ENCODE assay signal across 13 cellular contexts in the genomic region with DNA sequence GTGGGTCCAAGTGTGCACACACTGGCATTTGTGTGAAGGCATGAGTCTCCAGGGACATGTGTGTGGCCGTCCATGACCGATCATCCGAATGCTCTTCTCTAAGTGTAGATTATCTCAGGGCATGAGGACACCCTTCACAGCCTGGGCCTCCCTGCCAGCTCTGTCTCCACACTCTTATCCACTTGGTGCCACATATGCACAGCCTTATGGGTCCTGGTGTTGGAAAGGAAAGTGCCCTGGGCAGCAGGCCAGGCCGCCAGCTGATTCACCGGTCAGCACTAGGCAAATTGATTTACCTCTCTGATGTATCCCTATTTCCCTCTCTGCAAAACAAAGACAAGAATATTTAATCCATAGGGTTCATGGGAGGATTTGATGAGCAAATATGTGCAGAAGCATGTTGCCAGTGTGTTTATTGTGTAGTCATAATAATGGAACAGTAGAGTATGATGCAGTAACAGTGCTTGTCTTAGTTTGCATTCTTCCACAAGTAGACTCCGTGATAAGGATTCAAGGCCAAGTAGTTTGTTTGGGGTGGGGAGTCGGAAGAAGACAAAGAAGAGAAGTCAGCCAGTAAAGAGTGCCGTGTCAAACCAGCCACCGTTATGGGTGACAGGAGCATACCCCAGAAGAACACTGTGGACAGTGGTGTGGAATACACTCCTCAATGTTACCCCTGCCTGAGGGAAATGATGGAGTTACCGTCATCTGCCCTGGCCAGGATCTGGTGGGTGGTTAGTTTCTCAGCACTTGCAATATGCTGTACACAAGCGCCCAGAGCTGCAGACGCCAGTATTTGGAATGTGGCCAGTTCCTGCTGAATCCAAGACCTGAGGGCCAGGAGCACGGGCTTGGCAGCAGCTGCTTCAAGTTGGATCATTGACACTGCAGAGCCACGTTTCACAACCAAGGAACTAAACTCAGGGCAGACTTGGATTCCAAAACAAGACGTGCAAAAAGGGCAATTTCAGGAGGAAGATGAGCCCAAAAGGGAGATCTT.
A peak's percentile ranks its signal among the peaks of the same experiment; 100 is the strongest.
DNase-seq lines count a peak whose midpoint lies in the region; ATAC-seq and TF ChIP-seq lines count a peak whose summit lies in the region.
"Had no signal": no experiment of that assay in that cellular context is flagged by ENCODE, and none has a peak within 500 bp of the region (broad histone marks: within the 10 kb centered on the region; RNA-seq: fewer than 3 reads in every experiment).

No MANE protein-coding gene starts in this region.

- H3K4ac ChIP-seq in trophoblast cell (ENCODE audit: low read depth, low read length), result no peak overlapping the region

- no peaks in the 10 kb centered on the region for H3K27me3 ChIP-seq in lower lobe of right lung (ENCODE audit: low read depth)
- no peaks in the 10 kb centered on the region for H3K27me3 ChIP-seq in trophoblast cell (ENCODE audit: insufficient read depth, low read length)
- H3K27me3 ChIP-seq: brain microvascular endothelial cell had no signal

- H3K4me3 Mint-ChIP-seq in activated T-helper 1 cell treated with anti-CD3 and anti-CD28 coated beads, Interleukin-12 subunit alpha, Interleukin-12 subunit beta, Interleukin-2, Interleukin-4 antibody, amounts not matched to agents 30 ng/mL and 10 ng/mL and 1 ng/mL, durations not matched to agents 14 hours and 24 hours and 36 hours, result no peak overlapping the region
- H3K4me3 Mint-ChIP-seq: B cell had no signal

- intact Hi-C loops in lower lobe of right lung (cut with DNase I), result no loop called here
- intact Hi-C loops in activated T-helper 1 cell treated with anti-CD3 and anti-CD28 coated beads, Interleukin-12 subunit alpha, Interleukin-12 subunit beta, Interleukin-2, Interleukin-4 antibody, amounts not matched to agents 30 ng/mL and 10 ng/mL and 1 ng/mL, durations not matched to agents 14 hours and 24 hours and 36 hours (cut with micrococcal nuclease), result no loop called here

- H3K79me2 ChIP-seq in trophoblast cell (ENCODE audit: control insufficient read depth, insufficient read depth, low read length, poor library complexity), result no peaks in the 10 kb centered on the region

- H3K4me1 Mint-ChIP-seq in activated T-helper 1 cell treated with anti-CD3 and anti-CD28 coated beads, Interleukin-12 subunit alpha, Interleukin-12 subunit beta, Interleukin-2, Interleukin-4 antibody, amounts not matched to agents 30 ng/mL and 10 ng/mL and 1 ng/mL, durations not matched to agents 14 hours and 24 hours and 36 hours (ENCODE audit: low read depth), result no peaks in the 10 kb centered on the region
- H3K4me1 Mint-ChIP-seq: B cell had no signal

- no peaks in the 10 kb centered on the region for H3K9me3 Mint-ChIP-seq in activated T-helper 1 cell treated with anti-CD3 and anti-CD28 coated beads, Interleukin-12 subunit alpha, Interleukin-12 subunit beta, Interleukin-2, Interleukin-4 antibody, amounts not matched to agents 30 ng/mL and 10 ng/mL and 1 ng/mL, durations not matched to agents 14 hours and 24 hours and 36 hours

- peak; percentile 34 for DNase-seq in AG09319 (ENCODE audit: extremely low read depth, low read depth)
- DNase-seq in NCI-H2196 (lab: John Stamatoyannopoulos, UW; ENCODE audit: unreplicated experiment), result peak; percentile 42
- peak; percentile 34 to 82 for DNase-seq in cerebellar nuclear complex (lab: John Stamatoyannopoulos, UW)
- DNase-seq in lower lobe of right lung, result peak; percentile 65
- no peak for DNase-seq in stimulated activated CD4-positive, alpha-beta T cell treated with anti-CD3 and anti-CD28 coated beads, Interleukin-4, amount 100 ng/mL, for 4 hours
- no peak for DNase-seq in trophoblast cell
- no peak for DNase-seq in activated T-helper 1 cell treated with anti-CD3 and anti-CD28 coated beads, Interleukin-12 subunit alpha, Interleukin-12 subunit beta, Interleukin-2, Interleukin-4 antibody, amounts not matched to agents 30 ng/mL and 10 ng/mL and 1 ng/mL, durations not matched to agents 14 hours and 24 hours and 36 hours (ENCODE audit: low spot score)
- DNase-seq: activated CD4-positive, alpha-beta T cell treated with anti-CD3 and anti-CD28 coated beads, Interleukin-2, amount 50 U/mL, for 4 hours; brain microvascular endothelial cell; stimulated activated CD8-positive, alpha-beta memory T cell treated with anti-CD3 and anti-CD28 coated beads, Interleukin-4, amount 100 ng/mL, for 48 hours had no signal

- no peak overlapping the region for H4K8ac ChIP-seq in trophoblast cell (ENCODE audit: low read depth, low read length)

- no peaks in the 10 kb centered on the region for H3K79me1 ChIP-seq in trophoblast cell (ENCODE audit: low read length)

- H3K9me3 ChIP-seq in lower lobe of right lung, result no peaks in the 10 kb centered on the region
- H3K9me3 ChIP-seq in trophoblast cell (ENCODE audit: insufficient read depth, low read depth, low read length), result no peaks in the 10 kb centered on the region

- H2BK5ac ChIP-seq in trophoblast cell (ENCODE audit: low read depth, low read length, poor library complexity), result no peak overlapping the region

- H3K4me3 ChIP-seq in lower lobe of right lung (no peak overlapping the region), trophoblast cell (ENCODE audit: low read depth, low read length) (no peak overlapping the region)
- H3K4me3 ChIP-seq: GM12878 had no signal

- no peak overlapping the region for H3K14ac ChIP-seq in trophoblast cell (ENCODE audit: low read length)

- H3K36me3 ChIP-seq in lower lobe of right lung, result no peaks in the 10 kb centered on the region
- no peaks in the 10 kb centered on the region for H3K36me3 ChIP-seq in trophoblast cell (ENCODE audit: control insufficient read depth in 1 of 2, insufficient read depth in 2 of 2, low read length in 2 of 2)
- H3K36me3 ChIP-seq: brain microvascular endothelial cell had no signal

- H2BK120ac ChIP-seq in trophoblast cell (ENCODE audit: insufficient read depth, low read length, poor library complexity), result no peak overlapping the region

- no peak overlapping the region for H3K18ac ChIP-seq in trophoblast cell (ENCODE audit: low read length)

- no peak overlapping the region for H3K27ac ChIP-seq in lower lobe of right lung
- no peak overlapping the region for H3K27ac ChIP-seq in trophoblast cell (ENCODE audit: low read depth, low read length)
- H3K27ac ChIP-seq: brain microvascular endothelial cell had no signal

- H3K4me1 ChIP-seq in lower lobe of right lung, result no peaks in the 10 kb centered on the region
- H3K4me1 ChIP-seq in trophoblast cell (ENCODE audit: control insufficient read depth in 1 of 2, insufficient read depth in 2 of 2, low read length in 2 of 2), result no peaks in the 10 kb centered on the region

- H3K9ac ChIP-seq in trophoblast cell (ENCODE audit: low read length), result no peak overlapping the region

- H3K27me3 Mint-ChIP-seq in activated T-helper 1 cell treated with anti-CD3 and anti-CD28 coated beads, Interleukin-12 subunit alpha, Interleukin-12 subunit beta, Interleukin-2, Interleukin-4 antibody, amounts not matched to agents 30 ng/mL and 10 ng/mL and 1 ng/mL, durations not matched to agents 14 hours and 24 hours and 36 hours (ENCODE audit: insufficient read depth), result peaks cover 7% of the 10 kb centered on the region
- H3K27me3 Mint-ChIP-seq: B cell had no signal

- H2AK5ac ChIP-seq in trophoblast cell (ENCODE audit: low read length), result no peak overlapping the region

- H4K12ac ChIP-seq in trophoblast cell (ENCODE audit: low read depth, low read length), result no peak overlapping the region

- no CpG with 5 or more reads among the region's 15 CpGs for WGBS in trophoblast cell (ENCODE audit: extremely low coverage, insufficient coverage, insufficient read length)

- H3K36me3 Mint-ChIP-seq in activated T-helper 1 cell treated with anti-CD3 and anti-CD28 coated beads, Interleukin-12 subunit alpha, Interleukin-12 subunit beta, Interleukin-2, Interleukin-4 antibody, amounts not matched to agents 30 ng/mL and 10 ng/mL and 1 ng/mL, durations not matched to agents 14 hours and 24 hours and 36 hours (ENCODE audit: low read depth), result no peaks in the 10 kb centered on the region

- H4K91ac ChIP-seq in trophoblast cell (ENCODE audit: low read depth, low read length), result no peak overlapping the region

- H2AFZ ChIP-seq in trophoblast cell (ENCODE audit: insufficient read depth, low read length, poor library complexity), result no peak overlapping the region

- no peak for TF ChIP-seq CTCF in AG09319 (IDR thresholded peaks at IDR 0.05; ENCODE audit: low read depth, low read length)
- no peak for TF ChIP-seq CTCF in lower lobe of right lung (IDR thresholded peaks at IDR 0.05)

- no peak overlapping the region for H3K27ac Mint-ChIP-seq in activated T-helper 1 cell treated with anti-CD3 and anti-CD28 coated beads, Interleukin-12 subunit alpha, Interleukin-12 subunit beta, Interleukin-2, Interleukin-4 antibody, amounts not matched to agents 30 ng/mL and 10 ng/mL and 1 ng/mL, durations not matched to agents 14 hours and 24 hours and 36 hours
- H3K27ac Mint-ChIP-seq: B cell had no signal

- H3K23ac ChIP-seq in trophoblast cell (ENCODE audit: low read length), result no peak overlapping the region

- ATAC-seq in lower lobe of right lung (peak; percentile 69 to 79), GM18519 (IDR thresholded peaks at IDR 0.05; ENCODE audit: low FRiP score, unreplicated experiment) (no peak)
- ATAC-seq: GM12878 had no signal

- no peak overlapping the region for H2BK12ac ChIP-seq in trophoblast cell (ENCODE audit: low read length)

- no peak overlapping the region for H3K4me2 ChIP-seq in trophoblast cell (ENCODE audit: low read length)

Comparison
In these comparisons a context has a peak if more than half of its experiments do, and no peak if none do; other contexts are left out.
1. DNase-seq: peak in AG09319 (single experiment), NCI-H2196 (single experiment), cerebellar nuclear complex (2 of 2) and lower lobe of right lung (single experiment); none in stimulated activated CD4-positive, alpha-beta T cell treated with anti-CD3 and anti-CD28 coated beads, Interleukin-4, amount 100 ng/mL, for 4 hours (0 of 2), trophoblast cell (0 of 2) and activated T-helper 1 cell treated with anti-CD3 and anti-CD28 coated beads, Interleukin-12 subunit alpha, Interleukin-12 subunit beta, Interleukin-2, Interleukin-4 antibody, amounts not matched to agents 30 ng/mL and 10 ng/mL and 1 ng/mL, durations not matched to agents 14 hours and 24 hours and 36 hours (single experiment).